In genomic region chr11:37946155-37946766, GRCh38 we compare ENCODE assay signal across 1 cellular context.
TF ChIP-seq lines count a peak whose summit lies in the region.

No MANE protein-coding gene starts in this region.

TF ChIP-seq in K562, 482 proteins besides CTCF, POLR2A, EP300 and RAD21 (continued from another document):
- TF ChIP-seq TEAD1 (CRISPR knock-in tag; IDR thresholded peaks at IDR 0.05), result peak in 1 of 2 experiments; percentile 67; a peak in 1 of 4 replicates
